8 cellular contexts compared by ENCODE assay signal in genomic region chr15:63601026-63601726, GRCh38. TPM values are rescaled to one million over a fixed set of nuclear protein-coding genes. Genes with fewer than 3 reads are reported as not detected.
DNase-seq lines count a peak whose midpoint lies in the region; ATAC-seq and TF ChIP-seq lines count a peak whose summit lies in the region.

No MANE protein-coding gene starts in this region.

- H3K9me3 ChIP-seq in CD8-positive, alpha-beta memory T cell (ENCODE audit: low read length): no peaks in the 10 kb centered on the region
- no peaks in the 10 kb centered on the region for H3K9me3 ChIP-seq in MM.1S (replicated peaks; ENCODE audit: insufficient read depth, low read length)
- no peaks in the 10 kb centered on the region for H3K9me3 ChIP-seq in upper lobe of right lung

- intact Hi-C loops in upper lobe of right lung (cut with DNase I): no loop called here

- no peaks in the 10 kb centered on the region for H3K36me3 ChIP-seq in CD8-positive, alpha-beta memory T cell (ENCODE audit: insufficient read depth, low read length)
- H3K36me3 ChIP-seq in MM.1S (replicated peaks; ENCODE audit: insufficient read depth, low read length) (no peaks in the 10 kb centered on the region), upper lobe of right lung (no peaks in the 10 kb centered on the region)

- CTCF ChIA-PET in CD8-positive, alpha-beta memory T cell (lab: Charles Lee): interaction anchor here (1.4 to 5.7 kb wide), 11 partner anchors 9 to 466 kb away, joined by 3 to 51 read pairs (median 4); partner anchors contain the start of gene USP3

- peaks cover 0 to 6% (median 0%) of the 10 kb centered on the region in 3 donors for H3K36me3 Mint-ChIP-seq in CD8-positive, alpha-beta memory T cell
- peaks cover 3% of the 10 kb centered on the region for H3K36me3 Mint-ChIP-seq in nephron (ENCODE audit: low read depth)

- no peaks in the 10 kb centered on the region for H4K20me1 ChIP-seq in MM.1S (ENCODE audit: insufficient read depth, low read length)

- peak overlapping the region; percentile 86 for H3K4me3 ChIP-seq in CD8-positive, alpha-beta memory T cell (ENCODE audit: low read length)
- H3K4me3 ChIP-seq in MM.1S (ENCODE audit: low read length) (peak overlapping the region; percentile 96), upper lobe of right lung (peak overlapping the region; percentile 60)

- H3K4me1 Mint-ChIP-seq in CD8-positive, alpha-beta memory T cell: peaks cover 46 to 70% (median 48%) of the 10 kb centered on the region in 3 donors
- peaks cover 51% of the 10 kb centered on the region for H3K4me1 Mint-ChIP-seq in nephron

- H3K27ac Mint-ChIP-seq in CD8-positive, alpha-beta memory T cell: peak overlapping the region; percentile 91 to 99 (median 96)
- peak overlapping the region; percentile 57 to 84 (median 70) for H3K27ac Mint-ChIP-seq in nephron

- H3K27ac ChIP-seq in CD8-positive, alpha-beta memory T cell (ENCODE audit: low read depth, low read length): peak overlapping the region; percentile 70
- peak overlapping the region; percentile 81 for H3K27ac ChIP-seq in MM.1S (ENCODE audit: low read length)
- peak overlapping the region; percentile 83 for H3K27ac ChIP-seq in upper lobe of right lung

- TF ChIP-seq POLR2A in erythroblast (IDR thresholded peaks at IDR 0.05; ENCODE audit: low read length): no peak

- H3K27me3 Mint-ChIP-seq in CD8-positive, alpha-beta memory T cell: no peaks in the 10 kb centered on the region
- peaks cover 13% of the 10 kb centered on the region for H3K27me3 Mint-ChIP-seq in nephron (ENCODE audit: low read depth)

- no peaks in the 10 kb centered on the region for H3K9me2 ChIP-seq in MM.1S (replicated peaks; ENCODE audit: insufficient read depth, low read length)

- peak overlapping the region; percentile 98 for H3K4me2 ChIP-seq in MM.1S (ENCODE audit: low read depth, low read length)

- ATAC-seq in GM21423 (IDR thresholded peaks at IDR 0.05; ENCODE audit: unreplicated experiment) (peak; percentile 18), upper lobe of right lung (peak; percentile 19)

- POLR2A ChIA-PET in CD8-positive, alpha-beta memory T cell (lab: Charles Lee): interaction anchor here (0.6 to 4.2 kb wide), 9 partner anchors 9 to 492 kb away, joined by 3 to 36 read pairs (median 3); partner anchors contain the start of genes CIAO2A, RPS27L and USP3

- H3K9me3 Mint-ChIP-seq in CD8-positive, alpha-beta memory T cell: no peaks in the 10 kb centered on the region
- no peaks in the 10 kb centered on the region for H3K9me3 Mint-ChIP-seq in nephron

- no peak for TF ChIP-seq CTCF in MM.1S (IDR thresholded peaks at IDR 0.05; ENCODE audit: low read length)
- TF ChIP-seq CTCF in nephron (IDR thresholded peaks at IDR 0.05; ENCODE audit: unreplicated experiment in 3 of 3): no peak
- no peak for TF ChIP-seq CTCF in upper lobe of right lung (IDR thresholded peaks at IDR 0.05)

- peak overlapping the region; percentile 90 for H3K9ac ChIP-seq in MM.1S (ENCODE audit: low read length)

- peaks cover 25% of the 10 kb centered on the region for H3F3A ChIP-seq in MM.1S (ENCODE audit: insufficient read depth, low read length)

- peaks cover 37% of the 10 kb centered on the region for H3K4me1 ChIP-seq in CD8-positive, alpha-beta memory T cell (ENCODE audit: insufficient read depth, low read length)
- H3K4me1 ChIP-seq in MM.1S (ENCODE audit: low read length) (peaks cover 10% of the 10 kb centered on the region; the same call in 1 of the 2 replicates), upper lobe of right lung (peaks cover 37% of the 10 kb centered on the region)

- H2AFZ ChIP-seq in MM.1S (ENCODE audit: low read length): peak overlapping the region; percentile 95

- no peaks in the 10 kb centered on the region for H3K27me3 ChIP-seq in CD8-positive, alpha-beta memory T cell (ENCODE audit: insufficient read depth, low read length, poor library complexity, severe bottlenecking)
- H3K27me3 ChIP-seq in MM.1S (replicated peaks; ENCODE audit: insufficient read depth, low read length) (no peaks in the 10 kb centered on the region), upper lobe of right lung (no peaks in the 10 kb centered on the region)

- H3K79me2 ChIP-seq in MM.1S (ENCODE audit: low read length): no peaks in the 10 kb centered on the region; the same call in 1 of the 2 replicates

- peak overlapping the region; percentile 88 to 100 (median 95) for H3K4me3 Mint-ChIP-seq in CD8-positive, alpha-beta memory T cell
- peak overlapping the region; percentile 88 to 94 (median 94) for H3K4me3 Mint-ChIP-seq in nephron

- peak; percentile 46 to 76 (median 70) for DNase-seq in CD8-positive, alpha-beta memory T cell
- DNase-seq in MM.1S: peak; percentile 21
- DNase-seq in activated CD8-positive, alpha-beta memory T cell treated with anti-CD3 and anti-CD28 coated beads, Interleukin-2, amount 50 U/mL, for 48 hours: peak; percentile 79
- peak; percentile 65 to 73 for DNase-seq in erythroblast (lab: John Stamatoyannopoulos, UW)
- peak; percentile 79 for DNase-seq in upper lobe of right lung
- no peak for DNase-seq in cerebellar cortex (ENCODE audit: low spot score)

RNA-seq across cellular contexts. Expression of gene FBXL22, which starts 4.0 kb away (rescaled TPM):
- total RNA-seq in CD8-positive, alpha-beta memory T cell: 1 to 10 TPM in 1 of 2 experiments, under 1 TPM in 1; 0.84 to 1.1 TPM
- 0.97 TPM for polyA plus RNA-seq in CD8-positive, alpha-beta memory T cell
- 0.98 TPM for total RNA-seq in upper lobe of right lung
